ENCODE assay signal across 8 cellular contexts in genomic region chr15:58551764-58552504, GRCh38.
DNase-seq lines count a peak whose midpoint lies in the region; ATAC-seq, FAIRE-seq and TF ChIP-seq lines count a peak whose summit lies in the region.

No MANE protein-coding gene starts in this region.

- no peak for ATAC-seq in GM21423 (IDR thresholded peaks at IDR 0.05; ENCODE audit: unreplicated experiment)

- H3K4me1 Mint-ChIP-seq in neural crest cell, result peaks cover 30% of the 10 kb centered on the region

- DNase-seq in COLO829 (ENCODE audit: low spot score), result peak; percentile 24
- DNase-seq in RCC 7860 (ENCODE audit: low spot score), result peak; percentile 45
- DNase-seq in epithelial cell of prostate (ENCODE audit: low read depth, low spot score), result no peak
- DNase-seq in neural crest cell (ENCODE audit: low read depth, low spot score), result no peak
- no peak for DNase-seq in NCI-H2171 treated with DMSO at 0.1 percent for 48 hours (lab: John Stamatoyannopoulos, UW)
- no peak for DNase-seq in GM10266 (ENCODE audit: extremely low spot score)
- no peak for DNase-seq in RKO (ENCODE audit: low spot score)

- H3K27ac ChIP-seq in epithelial cell of prostate, result peak overlapping the region; percentile 57

- FAIRE-seq in RCC 7860 (lab: Jason Lieb, UNC), result peak; percentile 70

- H3K4me3 Mint-ChIP-seq in neural crest cell, result no peak overlapping the region

- no peak for TF ChIP-seq CTCF in neural crest cell (conservative IDR thresholded peaks at IDR 0.05)
- no peak for TF ChIP-seq CTCF in GM10266 (IDR thresholded peaks at IDR 0.05; ENCODE audit: control insufficient read depth, insufficient read depth, low read depth, missing control alignments)

- peak overlapping the region; percentile 78 for H3K27ac Mint-ChIP-seq in neural crest cell (ENCODE audit: unreplicated experiment)

- no peaks in the 10 kb centered on the region for H3K9me3 Mint-ChIP-seq in neural crest cell

- H3K36me3 Mint-ChIP-seq in neural crest cell (ENCODE audit: low read depth), result no peaks in the 10 kb centered on the region

- H3K27me3 Mint-ChIP-seq in neural crest cell (ENCODE audit: low read depth), result no peaks in the 10 kb centered on the region

Comparison
In these comparisons a context has a peak if more than half of its experiments do, and no peak if none do; other contexts are left out.
1. DNase-seq: peak in COLO829 (single experiment) and RCC 7860 (single experiment); none in epithelial cell of prostate (single experiment), neural crest cell (single experiment), NCI-H2171 treated with DMSO at 0.1 percent for 48 hours (single experiment), GM10266 (single experiment) and RKO (single experiment).